11 cellular contexts compared by ENCODE assay signal in genomic region chr6:25883991-25884390, GRCh38.
DNase-seq lines count a peak whose midpoint lies in the region; ATAC-seq lines count a peak whose summit lies in the region.
"Had no signal": no experiment of that assay in that cellular context is flagged by ENCODE, and none has a peak within 500 bp of the region (broad histone marks: within the 10 kb centered on the region; RNA-seq: fewer than 3 reads in every experiment).

No MANE protein-coding gene starts in this region.

- H3K4me1 ChIP-seq in ACC112 (ENCODE audit: control insufficient read depth, insufficient read depth, low read length, unreplicated experiment) = peaks cover 18% of the 10 kb centered on the region
- H3K4me1 ChIP-seq: SJSA1 had no signal

- peak overlapping the region; percentile 87 for H3K27ac ChIP-seq in ACC112 (ENCODE audit: low read depth, low read length)
- H3K27ac ChIP-seq: SJSA1 had no signal

- ATAC-seq in GM18909 (IDR thresholded peaks at IDR 0.05; ENCODE audit: poor library complexity, unreplicated experiment) (no peak), HG03565 (IDR thresholded peaks at IDR 0.05; ENCODE audit: unreplicated experiment) (no peak)

- H3K79me2 ChIP-seq in ACC112 (ENCODE audit: control insufficient read depth, insufficient read depth, low read length, unreplicated experiment) = no peaks in the 10 kb centered on the region

- no peaks in the 10 kb centered on the region for H3K36me3 ChIP-seq in ACC112 (ENCODE audit: insufficient read depth, low read length)
- H3K36me3 ChIP-seq: SJSA1 had no signal

- no peaks in the 10 kb centered on the region for H3K27me3 ChIP-seq in ACC112 (ENCODE audit: insufficient read depth, low read length)

- peak; percentile 72 for DNase-seq in HK-2 (ENCODE audit: unreplicated experiment)
- DNase-seq in astrocyte of the hippocampus (ENCODE audit: low read depth, low spot score) = peak; percentile 1
- DNase-seq in left kidney (ENCODE audit: low read depth, low spot score) = peak; percentile 29
- DNase-seq in activated CD8-positive, alpha-beta memory T cell treated with anti-CD3 and anti-CD28 coated beads for 24 hours = no peak
- DNase-seq in GDM1 (lab: John Stamatoyannopoulos, UW) = no peak
- DNase-seq: activated T-cell treated with anti-CD3 and anti-CD28 coated beads, Interleukin-2, amount 50 U/mL, for 48 hours; NCI-H1436 treated with DMSO at 0.1 percent for 48 hours had no signal

- H3K4me3 ChIP-seq in ACC112 (ENCODE audit: low read depth, low read length) = no peak overlapping the region
- H3K4me3 ChIP-seq: SJSA1 had no signal

- peak overlapping the region; percentile 53 for H2AFZ ChIP-seq in ACC112 (ENCODE audit: low read length, unreplicated experiment)

Comparison
In these comparisons a context has a peak if more than half of its experiments do, and no peak if none do; other contexts are left out.
1. DNase-seq: peak in HK-2 (single experiment), astrocyte of the hippocampus (single experiment) and left kidney (single experiment); none in activated CD8-positive, alpha-beta memory T cell treated with anti-CD3 and anti-CD28 coated beads for 24 hours (single experiment) and GDM1 (single experiment).